Comparison of ENCODE assay signal across 25 cellular contexts in genomic region chr7:107446988-107447387, GRCh38. TPM values are rescaled to one million over a fixed set of nuclear protein-coding genes. Genes with fewer than 3 reads are reported as not detected.
A peak's percentile ranks its signal among the peaks of the same experiment; 100 is the strongest.
DNase-seq lines count a peak whose midpoint lies in the region; ATAC-seq and TF ChIP-seq lines count a peak whose summit lies in the region.
"Had no signal": no experiment of that assay in that cellular context is flagged by ENCODE, and none has a peak within 500 bp of the region (broad histone marks: within the 10 kb centered on the region; RNA-seq: fewer than 3 reads in every experiment).

No MANE protein-coding gene starts in this region.

- H3K4me3 Mint-ChIP-seq in activated naive CD4-positive, alpha-beta T cell treated with anti-CD3 and anti-CD28 coated beads, Interleukin-2, amount 10 ng/mL, durations not matched to agents 7 days and 5 days: no peak overlapping the region
- H3K4me3 Mint-ChIP-seq: activated CD4-positive, alpha-beta T cell treated with anti-CD3 and anti-CD28 coated beads, Interleukin-2, amount 10 ng/mL, durations not matched to agents 24 days and 14 days; activated naive CD8-positive, alpha-beta T cell treated with anti-CD3 and anti-CD28 coated beads for 36 hours; activated T-helper 17 cell treated with anti-CD3 and anti-CD28 coated beads, Interleukin-2, amount 50 U/mL, for 72 hours; CD8-positive, alpha-beta T cell; nephron had no signal

- H3K9me3 ChIP-seq in esophagus muscularis mucosa: no peaks in the 10 kb centered on the region
- H3K9me3 ChIP-seq: sigmoid colon, SJCRH30, vagina had no signal

- ATAC-seq in esophagus mucosa (peak; percentile 54), left colon (no peak)
- ATAC-seq: CD8-positive, alpha-beta T cell; heart right ventricle had no signal

- H3K27ac Mint-ChIP-seq in activated naive CD4-positive, alpha-beta T cell treated with anti-CD3 and anti-CD28 coated beads, Interleukin-2, amount 10 ng/mL, durations not matched to agents 7 days and 5 days: no peak overlapping the region
- H3K27ac Mint-ChIP-seq: activated CD4-positive, alpha-beta T cell treated with anti-CD3 and anti-CD28 coated beads, Interleukin-2, amount 10 ng/mL, durations not matched to agents 24 days and 14 days; activated naive CD8-positive, alpha-beta T cell treated with anti-CD3 and anti-CD28 coated beads for 36 hours; activated T-helper 17 cell treated with anti-CD3 and anti-CD28 coated beads, Interleukin-2, amount 50 U/mL, for 72 hours; CD8-positive, alpha-beta T cell; nephron had no signal

- H3K27me3 ChIP-seq in esophagus muscularis mucosa: no peaks in the 10 kb centered on the region
- H3K27me3 ChIP-seq: heart right ventricle, sigmoid colon, SJCRH30, vagina had no signal

- H3K36me3 Mint-ChIP-seq in activated naive CD4-positive, alpha-beta T cell treated with anti-CD3 and anti-CD28 coated beads, Interleukin-2, amount 10 ng/mL, durations not matched to agents 7 days and 5 days: peaks cover 11% of the 10 kb centered on the region

- peak; percentile 56 for DNase-seq in HCEC 1CT
- DNase-seq in RWPE1 (ENCODE audit: low spot score): peak; percentile 4
- peak; percentile 7 for DNase-seq in renal cortical epithelial cell (ENCODE audit: low read depth)
- DNase-seq in esophagus muscularis mucosa (ENCODE audit: extremely low spot score): no peak
- DNase-seq in left colon: no peak
- no peak for DNase-seq in activated naive CD4-positive, alpha-beta T cell treated with anti-CD3 and anti-CD28 coated beads, Interleukin-2, amount 10 ng/mL, durations not matched to agents 7 days and 5 days
- DNase-seq: activated CD4-positive, alpha-beta T cell treated with anti-CD3 and anti-CD28 coated beads, Interleukin-2, amount 10 ng/mL, durations not matched to agents 24 days and 14 days; activated CD8-positive, alpha-beta memory T cell treated with anti-CD3 and anti-CD28 coated beads, Interleukin-2, amount 50 U/mL, for 4 hours; CD8-positive, alpha-beta T cell; GF-D8; heart right ventricle; Kasumi-1; left ventricle myocardium inferior; NCI-H1092 treated with DMSO at 0.1 percent for 48 hours; NCI-H1930; NCI-H2227 treated with DMSO at 0.1 percent for 48 hours; sigmoid colon; SJCRH30 had no signal

- TF ChIP-seq EP300 in esophagus muscularis mucosa (IDR thresholded peaks at IDR 0.05): no peak

- peaks cover 1% of the 10 kb centered on the region for H3K4me1 Mint-ChIP-seq in activated naive CD4-positive, alpha-beta T cell treated with anti-CD3 and anti-CD28 coated beads, Interleukin-2, amount 10 ng/mL, durations not matched to agents 7 days and 5 days
- H3K4me1 Mint-ChIP-seq: nephron had no signal

- CTCF ChIA-PET in RWPE1 (lab: Yijun Ruan, JAX): interaction anchor here (0.7 kb wide), 1 partner anchor 202 kb away, joined by 3 read pairs; no protein-coding TSS in a partner anchor
- CTCF ChIA-PET in activated naive CD4-positive, alpha-beta T cell treated with anti-CD3 and anti-CD28 coated beads, Interleukin-2, amount 10 ng/mL, durations not matched to agents 7 days and 5 days (lab: Charles Lee): no interaction called here

- no peak for TF ChIP-seq CTCF in RWPE1 (conservative IDR thresholded peaks at IDR 0.05; ENCODE audit: low read depth)
- no peak for TF ChIP-seq CTCF in esophagus muscularis mucosa (IDR thresholded peaks at IDR 0.05)

- no peak overlapping the region for H3K4me3 ChIP-seq in esophagus muscularis mucosa
- H3K4me3 ChIP-seq: coronary artery, heart right ventricle, left ventricle myocardium inferior, sigmoid colon, SJCRH30, vagina had no signal

- H3K27ac ChIP-seq in RWPE1 (no peak overlapping the region), esophagus muscularis mucosa (replicated peaks in 1 of 4) (no peak overlapping the region)
- H3K27ac ChIP-seq: coronary artery, heart right ventricle, left ventricle myocardium inferior, sigmoid colon, SJCRH30, vagina had no signal

- 69% methylated on average over 1 of the region's 1 CpG for WGBS in esophagus muscularis mucosa

- POLR2A ChIA-PET in RWPE1 (lab: Yijun Ruan, JAX; ENCODE audit: low non-redundant PET): no interaction called here

- H3K36me3 ChIP-seq in esophagus muscularis mucosa: no peaks in the 10 kb centered on the region
- H3K36me3 ChIP-seq: sigmoid colon, SJCRH30 had no signal

- peaks cover 6% of the 10 kb centered on the region for H3K9me3 Mint-ChIP-seq in activated naive CD4-positive, alpha-beta T cell treated with anti-CD3 and anti-CD28 coated beads, Interleukin-2, amount 10 ng/mL, durations not matched to agents 7 days and 5 days
- H3K9me3 Mint-ChIP-seq: activated naive CD8-positive, alpha-beta T cell treated with anti-CD3 and anti-CD28 coated beads for 36 hours; activated T-helper 17 cell treated with anti-CD3 and anti-CD28 coated beads, Interleukin-2, amount 50 U/mL, for 72 hours; CD8-positive, alpha-beta T cell; nephron had no signal

- peaks cover 0 to 1% (median 0%) of the 10 kb centered on the region in 4 donors for H3K4me1 ChIP-seq in esophagus muscularis mucosa
- H3K4me1 ChIP-seq: sigmoid colon, SJCRH30 had no signal

- no peaks in the 10 kb centered on the region for H3K27me3 Mint-ChIP-seq in activated naive CD4-positive, alpha-beta T cell treated with anti-CD3 and anti-CD28 coated beads, Interleukin-2, amount 10 ng/mL, durations not matched to agents 7 days and 5 days
- H3K27me3 Mint-ChIP-seq: activated CD4-positive, alpha-beta T cell treated with anti-CD3 and anti-CD28 coated beads, Interleukin-2, amount 10 ng/mL, durations not matched to agents 24 days and 14 days; activated naive CD8-positive, alpha-beta T cell treated with anti-CD3 and anti-CD28 coated beads for 36 hours; activated T-helper 17 cell treated with anti-CD3 and anti-CD28 coated beads, Interleukin-2, amount 50 U/mL, for 72 hours had no signal

- TF ChIP-seq POLR2A in esophagus muscularis mucosa (IDR thresholded peaks at IDR 0.05; ENCODE audit: low read depth): no peak

- intact Hi-C loops in esophagus muscularis mucosa (cut with DNase I): no loop called here
- intact Hi-C loops in left colon (cut with DNase I, micrococcal nuclease): no loop called here

RNA-seq across cellular contexts. Expression of gene GPR22, which starts 22.9 kb away (rescaled TPM):
- total RNA-seq in esophagus mucosa (not detected), renal cortical epithelial cell (0.05 TPM in 1 of 2 replicates, not detected in the other), esophagus muscularis mucosa (under 1 TPM in 1 of 4 donors, not detected in 3; 0.33 TPM), left colon (not detected)
- total RNA-seq: activated CD4-positive, alpha-beta T cell treated with anti-CD3 and anti-CD28 coated beads, Interleukin-2, amount 10 ng/mL, durations not matched to agents 24 days and 14 days; activated naive CD8-positive, alpha-beta T cell treated with anti-CD3 and anti-CD28 coated beads for 36 hours; activated T-helper 17 cell treated with anti-CD3 and anti-CD28 coated beads, Interleukin-2, amount 50 U/mL, for 72 hours; CD8-positive, alpha-beta T cell; SJCRH30; T-helper 1 cell treated with Interleukin-12 subunit alpha and Interleukin-12 subunit beta and Interleukin-4 antibody, amounts not matched to agents 30 ng/mL and 1 ng/mL, for 36 hours had no signal

Comparison
In these comparisons a context has a peak if more than half of its experiments do, and no peak if none do; other contexts are left out.
1. DNase-seq: peak in HCEC 1CT (single experiment), RWPE1 (single experiment) and renal cortical epithelial cell (single experiment); none in esophagus muscularis mucosa (single experiment), left colon (0 of 2) and activated naive CD4-positive, alpha-beta T cell treated with anti-CD3 and anti-CD28 coated beads, Interleukin-2, amount 10 ng/mL, durations not matched to agents 7 days and 5 days (single experiment).